12 cellular contexts compared by ENCODE assay signal in the genomic region with DNA sequence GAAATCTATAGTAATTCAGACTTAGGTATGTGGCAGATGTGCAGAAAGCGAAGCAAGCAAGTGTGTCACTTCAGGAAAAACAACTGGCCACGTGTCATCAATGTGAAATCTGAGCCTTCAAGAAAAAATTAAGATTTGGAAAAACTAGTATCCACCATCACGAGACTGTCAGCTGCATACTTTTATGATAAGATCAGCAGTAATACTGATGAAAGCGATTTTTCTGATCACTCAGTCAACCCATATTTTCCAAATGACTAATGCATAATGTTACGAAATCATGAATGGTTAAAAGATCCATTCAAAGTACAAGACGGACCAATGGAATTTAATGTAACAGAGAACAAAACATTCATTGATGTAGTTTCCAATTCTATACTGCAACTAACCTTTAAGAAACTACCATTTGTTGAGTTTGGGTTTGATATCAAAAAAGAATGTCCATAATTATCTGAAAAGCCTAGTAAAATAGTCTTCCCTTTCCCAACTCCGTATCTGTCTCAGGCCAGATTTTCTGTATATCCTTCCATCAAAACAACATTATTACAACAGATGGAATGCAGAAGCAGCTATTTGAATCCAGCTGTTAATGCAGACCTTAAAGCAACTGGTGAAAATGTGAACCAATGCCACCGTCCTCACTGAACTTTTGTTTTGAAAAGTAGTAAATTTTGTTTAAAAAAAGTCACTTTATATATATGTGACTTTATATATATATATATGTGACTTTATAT. TPM values are rescaled to one million over a fixed set of nuclear protein-coding genes. Genes with fewer than 3 reads are reported as not detected.
A peak's percentile ranks its signal among the peaks of the same experiment; 100 is the strongest.
DNase-seq lines count a peak whose midpoint lies in the region; ATAC-seq, FAIRE-seq and TF ChIP-seq lines count a peak whose summit lies in the region.
"Had no signal": no experiment of that assay in that cellular context is flagged by ENCODE, and none has a peak within 500 bp of the region (broad histone marks: within the 10 kb centered on the region; RNA-seq: fewer than 3 reads in every experiment).

No MANE protein-coding gene starts in this region.

- H3K4me3 ChIP-seq in AG10803 (ENCODE audit: low read length): no peak overlapping the region
- no peak overlapping the region for H3K4me3 ChIP-seq in epithelial cell of esophagus (ENCODE audit: low read length)
- H3K4me3 ChIP-seq in kidney (ENCODE audit: low read length in 2 of 2): no peak overlapping the region

- H3K4me1 ChIP-seq in kidney (ENCODE audit: control insufficient read depth in 1 of 2, insufficient read depth in 1 of 2, low read depth in 1 of 2, low read length in 2 of 2): no peaks in the 10 kb centered on the region

- peaks cover 29 to 33% of the 10 kb centered on the region in 2 donors for H3K36me3 ChIP-seq in kidney (ENCODE audit: control insufficient read depth in 1 of 2, insufficient read depth in 2 of 2, low read length in 2 of 2)

- ATAC-seq in HG02840 (IDR thresholded peaks at IDR 0.05; ENCODE audit: low FRiP score, unreplicated experiment) (no peak), GM21360 (IDR thresholded peaks at IDR 0.05; ENCODE audit: unreplicated experiment) (no peak)

- TF ChIP-seq CTCF in AG10803 (conservative IDR thresholded peaks at IDR 0.05; ENCODE audit: low read length) (no peak), epithelial cell of esophagus (IDR thresholded peaks at IDR 0.05; ENCODE audit: insufficient read depth, low read depth, low read length, missing control alignments) (no peak), osteocyte (IDR thresholded peaks at IDR 0.05) (no peak), kidney (IDR thresholded peaks at IDR 0.05; ENCODE audit: borderline replicate concordance, extremely low read depth, insufficient read depth) (no peak)

- no peaks in the 10 kb centered on the region for H3K9me3 ChIP-seq in kidney (ENCODE audit: control insufficient read depth in 1 of 2, low read length in 2 of 2)

- peaks cover 47% of the 10 kb centered on the region for H3K36me3 Mint-ChIP-seq in osteocyte (ENCODE audit: unreplicated experiment)

- H3K4me1 Mint-ChIP-seq in osteocyte (ENCODE audit: unreplicated experiment): peaks cover 15% of the 10 kb centered on the region

- no peak overlapping the region for H3K27ac ChIP-seq in kidney (ENCODE audit: low read depth in 2 of 2, low read length in 2 of 2)

- no peaks in the 10 kb centered on the region for H3K27me3 Mint-ChIP-seq in osteocyte (ENCODE audit: unreplicated experiment)
- H3K27me3 Mint-ChIP-seq: progenitor cell of endocrine pancreas had no signal

- DNase-seq in AG10803 (ENCODE audit: low read depth): peak; percentile 93
- peak; percentile 41 for DNase-seq in NCI-H226
- peak; percentile 92 for DNase-seq in epithelial cell of esophagus (ENCODE audit: low read depth)
- DNase-seq in osteocyte (ENCODE audit: extremely low spot score, unreplicated experiment): no peak
- no peak for DNase-seq in NCI-H1092 (lab: John Stamatoyannopoulos, UW)
- DNase-seq in kidney: no peak
- DNase-seq: hippocampal formation, NCI-H2029 treated with DMSO at 0.1 percent for 48 hours had no signal

- no peak for FAIRE-seq in kidney (lab: Jason Lieb, UNC)

- peak overlapping the region; percentile 76 for H3K27ac Mint-ChIP-seq in osteocyte (ENCODE audit: unreplicated experiment)
- H3K27ac Mint-ChIP-seq: progenitor cell of endocrine pancreas; T-helper 1 cell treated with Interleukin-12 subunit alpha and Interleukin-12 subunit beta and Interleukin-4 antibody, amounts not matched to agents 30 μg/mL and 1 μg/mL, for 36 hours had no signal

- peak overlapping the region; percentile 10 for H3K4me3 Mint-ChIP-seq in osteocyte (ENCODE audit: unreplicated experiment)
- H3K4me3 Mint-ChIP-seq: T-helper 1 cell treated with Interleukin-12 subunit alpha and Interleukin-12 subunit beta and Interleukin-4 antibody, amounts not matched to agents 30 μg/mL and 1 μg/mL, for 36 hours had no signal

- intact Hi-C loops in kidney (cut with DNase I): no loop called here

- H3K9me3 Mint-ChIP-seq in osteocyte (ENCODE audit: unreplicated experiment): no peaks in the 10 kb centered on the region
- H3K9me3 Mint-ChIP-seq: T-helper 1 cell treated with Interleukin-12 subunit alpha and Interleukin-12 subunit beta and Interleukin-4 antibody, amounts not matched to agents 30 μg/mL and 1 μg/mL, for 36 hours had no signal

- H3K9ac ChIP-seq in kidney (ENCODE audit: low read length in 2 of 2): no peak overlapping the region

RNA-seq across cellular contexts. Expression of gene BCL2, which starts 17.0 kb away (rescaled TPM):
- total RNA-seq in osteocyte (2.5 and 3.2 TPM in 2 replicates), kidney (39.2 TPM)
- polyA plus RNA-seq in kidney (ENCODE audit: insufficient read depth, low read depth, low replicate concordance): 6.0 TPM

RNA-seq across cellular contexts. Expression of gene KDSR, which starts 30.5 kb away (rescaled TPM):
- total RNA-seq in osteocyte (87.7 and 90.5 TPM in 2 replicates), kidney (73.5 TPM)
- polyA plus RNA-seq in kidney (ENCODE audit: insufficient read depth, low read depth, low replicate concordance): 22.5 TPM

Comparison
In these comparisons a context has a peak if more than half of its experiments do, and no peak if none do; other contexts are left out.
1. DNase-seq: peak in AG10803 (single experiment), NCI-H226 (single experiment) and epithelial cell of esophagus (single experiment); none in osteocyte (single experiment), NCI-H1092 (single experiment) and kidney (single experiment).